2 cellular contexts compared by ENCODE assay signal in the genomic region with DNA sequence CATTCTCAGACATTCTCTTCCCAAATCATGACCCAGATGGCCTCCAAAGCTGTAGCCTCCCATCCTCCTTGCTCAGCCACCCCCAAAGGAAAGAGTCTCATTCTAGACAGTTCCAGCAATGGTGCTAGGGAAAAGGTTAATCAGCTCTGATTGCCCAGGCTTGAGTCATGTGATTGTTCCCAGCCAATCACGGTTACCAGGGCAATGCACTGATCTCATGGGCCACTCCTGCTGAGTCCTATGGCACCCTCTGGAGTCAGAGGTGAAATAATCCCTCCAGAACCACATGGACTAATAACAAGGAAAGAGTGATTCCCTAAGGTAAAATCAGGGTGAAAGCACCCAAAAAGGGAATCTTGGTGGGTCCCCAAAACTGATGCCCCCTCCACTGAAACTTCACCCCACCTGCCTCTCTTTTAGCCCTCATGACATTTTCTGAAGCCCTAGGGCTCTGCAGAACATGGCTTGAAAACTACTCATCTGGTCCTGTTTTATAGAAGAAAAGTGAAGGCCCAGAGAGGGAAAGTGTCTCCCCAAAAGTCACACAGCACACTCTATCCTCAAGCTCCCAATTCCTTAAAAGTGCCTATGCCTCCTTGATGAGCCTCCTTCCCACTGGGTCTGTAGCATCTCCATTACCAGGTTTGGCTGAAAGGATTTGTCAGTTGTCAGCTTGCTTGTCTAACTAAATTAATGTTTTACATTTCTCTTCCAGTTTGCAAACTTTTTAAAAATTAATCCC.
A peak's percentile ranks its signal among the peaks of the same experiment; 100 is the strongest.
TF ChIP-seq lines count a peak whose summit lies in the region.

No MANE protein-coding gene starts in this region.

TF ChIP-seq in Ishikawa, 13 proteins besides CTCF, POLR2A, EP300 and RAD21 (continued from another document):
- TF ChIP-seq, protein P1, sequence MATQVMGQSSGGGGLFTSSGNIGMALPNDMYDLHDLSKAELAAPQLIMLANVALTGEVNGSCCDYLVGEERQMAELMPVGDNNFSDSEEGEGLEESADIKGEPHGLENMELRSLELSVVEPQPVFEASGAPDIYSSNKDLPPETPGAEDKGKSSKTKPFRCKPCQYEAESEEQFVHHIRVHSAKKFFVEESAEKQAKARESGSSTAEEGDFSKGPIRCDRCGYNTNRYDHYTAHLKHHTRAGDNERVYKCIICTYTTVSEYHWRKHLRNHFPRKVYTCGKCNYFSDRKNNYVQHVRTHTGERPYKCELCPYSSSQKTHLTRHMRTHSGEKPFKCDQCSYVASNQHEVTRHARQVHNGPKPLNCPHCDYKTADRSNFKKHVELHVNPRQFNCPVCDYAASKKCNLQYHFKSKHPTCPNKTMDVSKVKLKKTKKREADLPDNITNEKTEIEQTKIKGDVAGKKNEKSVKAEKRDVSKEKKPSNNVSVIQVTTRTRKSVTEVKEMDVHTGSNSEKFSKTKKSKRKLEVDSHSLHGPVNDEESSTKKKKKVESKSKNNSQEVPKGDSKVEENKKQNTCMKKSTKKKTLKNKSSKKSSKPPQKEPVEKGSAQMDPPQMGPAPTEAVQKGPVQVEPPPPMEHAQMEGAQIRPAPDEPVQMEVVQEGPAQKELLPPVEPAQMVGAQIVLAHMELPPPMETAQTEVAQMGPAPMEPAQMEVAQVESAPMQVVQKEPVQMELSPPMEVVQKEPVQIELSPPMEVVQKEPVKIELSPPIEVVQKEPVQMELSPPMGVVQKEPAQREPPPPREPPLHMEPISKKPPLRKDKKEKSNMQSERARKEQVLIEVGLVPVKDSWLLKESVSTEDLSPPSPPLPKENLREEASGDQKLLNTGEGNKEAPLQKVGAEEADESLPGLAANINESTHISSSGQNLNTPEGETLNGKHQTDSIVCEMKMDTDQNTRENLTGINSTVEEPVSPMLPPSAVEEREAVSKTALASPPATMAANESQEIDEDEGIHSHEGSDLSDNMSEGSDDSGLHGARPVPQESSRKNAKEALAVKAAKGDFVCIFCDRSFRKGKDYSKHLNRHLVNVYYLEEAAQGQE (IDR thresholded peaks at IDR 0.05; ENCODE audit: low read depth) = no peak
- TF ChIP-seq CREB1 (IDR thresholded peaks at IDR 0.05; ENCODE audit: low read depth) (no peak), NFIC (IDR thresholded peaks at IDR 0.05) (no peak), TEAD4 (IDR thresholded peaks at IDR 0.05) (no peak)
TF ChIP-seq in Ishikawa: peak in this region for 1.

TF ChIP-seq in K562, 482 proteins besides CTCF, POLR2A, EP300 and RAD21 (continued from another document and continues in another):
- TF ChIP-seq, protein P2, sequence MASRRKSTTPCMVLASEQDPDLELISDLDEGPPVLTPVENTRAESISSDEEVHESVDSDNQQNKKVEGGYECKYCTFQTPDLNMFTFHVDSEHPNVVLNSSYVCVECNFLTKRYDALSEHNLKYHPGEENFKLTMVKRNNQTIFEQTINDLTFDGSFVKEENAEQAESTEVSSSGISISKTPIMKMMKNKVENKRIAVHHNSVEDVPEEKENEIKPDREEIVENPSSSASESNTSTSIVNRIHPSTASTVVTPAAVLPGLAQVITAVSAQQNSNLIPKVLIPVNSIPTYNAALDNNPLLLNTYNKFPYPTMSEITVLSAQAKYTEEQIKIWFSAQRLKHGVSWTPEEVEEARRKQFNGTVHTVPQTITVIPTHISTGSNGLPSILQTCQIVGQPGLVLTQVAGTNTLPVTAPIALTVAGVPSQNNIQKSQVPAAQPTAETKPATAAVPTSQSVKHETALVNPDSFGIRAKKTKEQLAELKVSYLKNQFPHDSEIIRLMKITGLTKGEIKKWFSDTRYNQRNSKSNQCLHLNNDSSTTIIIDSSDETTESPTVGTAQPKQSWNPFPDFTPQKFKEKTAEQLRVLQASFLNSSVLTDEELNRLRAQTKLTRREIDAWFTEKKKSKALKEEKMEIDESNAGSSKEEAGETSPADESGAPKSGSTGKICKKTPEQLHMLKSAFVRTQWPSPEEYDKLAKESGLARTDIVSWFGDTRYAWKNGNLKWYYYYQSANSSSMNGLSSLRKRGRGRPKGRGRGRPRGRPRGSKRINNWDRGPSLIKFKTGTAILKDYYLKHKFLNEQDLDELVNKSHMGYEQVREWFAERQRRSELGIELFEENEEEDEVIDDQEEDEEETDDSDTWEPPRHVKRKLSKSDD (conservative IDR thresholded peaks at IDR 0.05; ENCODE audit: low read length) = no peak
- TF ChIP-seq ARNT (IDR thresholded peaks at IDR 0.05) (no peak), ZNF551 (CRISPR knock-in tag; IDR thresholded peaks at IDR 0.05) (no peak), ZNF668 (CRISPR knock-in tag; IDR thresholded peaks at IDR 0.05) (no peak), FUS (optimal IDR thresholded peaks at IDR 0.05; ENCODE audit: low read depth, low read length) (no peak), ZNF79 (CRISPR knock-in tag; IDR thresholded peaks at IDR 0.05; ENCODE audit: low read depth) (no peak), ZNF239 (CRISPR knock-in tag; IDR thresholded peaks at IDR 0.05) (no peak), NKRF (IDR thresholded peaks at IDR 0.05; ENCODE audit: borderline replicate concordance) (no peak), MEF2D (tag; conservative IDR thresholded peaks at IDR 0.05; ENCODE audit: low read depth) (no peak), ZNF583 (CRISPR knock-in tag; IDR thresholded peaks at IDR 0.05) (no peak), ZNF561 (CRISPR knock-in tag; conservative IDR thresholded peaks at IDR 0.05) (no peak), SIX5 (IDR thresholded peaks at IDR 0.05; ENCODE audit: borderline replicate concordance in 1 of 2, insufficient read depth in 1 of 2, low read depth in 1 of 2, low read length in 2 of 2) (no peak), NFE2 (IDR thresholded peaks at IDR 0.05; ENCODE audit: low read depth) (no peak), RBM25 (IDR thresholded peaks at IDR 0.05; ENCODE audit: low read depth, low read length, severe bottlenecking) (peak; percentile 58), DNMT1 (IDR thresholded peaks at IDR 0.05) (no peak), NCOR1 (IDR thresholded peaks at IDR 0.05) (no peak), MIER1 (IDR thresholded peaks at IDR 0.05; ENCODE audit: low read depth) (no peak), ZFPM2 (CRISPR knock-in tag; IDR thresholded peaks at IDR 0.05) (no peak), PHF21A (IDR thresholded peaks at IDR 0.05; ENCODE audit: borderline replicate concordance, low read depth) (no peak), ZNF134 (CRISPR knock-in tag; conservative IDR thresholded peaks at IDR 0.05) (no peak), NFYB (IDR thresholded peaks at IDR 0.05; ENCODE audit: extremely low read depth, insufficient read length) (peak; percentile 90), FOS (IDR thresholded peaks at IDR 0.05; ENCODE audit: extremely low read depth, insufficient read length) (peak; percentile 41), PYGO2 (tag; IDR thresholded peaks at IDR 0.05) (no peak), RBM14 (IDR thresholded peaks at IDR 0.05; ENCODE audit: borderline replicate concordance, insufficient read depth, low read depth, low read length) (no peak), BRF2 (IDR thresholded peaks at IDR 0.05; ENCODE audit: borderline replicate concordance, insufficient read depth, insufficient read length) (no peak), POLR2AphosphoS2 (IDR thresholded peaks at IDR 0.05; ENCODE audit: low read length) (no peak), SMAD2 (IDR thresholded peaks at IDR 0.05; ENCODE audit: low read depth, low read length) (no peak), JUN (IDR thresholded peaks at IDR 0.05; ENCODE audit: borderline replicate concordance, low read depth, low read length) (no peak), JUN (CRISPR knock-in tag; IDR thresholded peaks at IDR 0.05; ENCODE audit: borderline replicate concordance) (no peak), ETV6 (IDR thresholded peaks at IDR 0.05; ENCODE audit: borderline replicate concordance in 1 of 2, low read depth in 2 of 2, low read length in 1 of 2) (no peak), ETV6 (CRISPR knock-in tag; IDR thresholded peaks at IDR 0.05; ENCODE audit: borderline replicate concordance) (no peak), SIN3B (IDR thresholded peaks at IDR 0.05; ENCODE audit: low read depth) (no peak), SMAD4 (CRISPR knock-in tag; conservative IDR thresholded peaks at IDR 0.05) (no peak), PHF8 (IDR thresholded peaks at IDR 0.05; ENCODE audit: borderline replicate concordance, low read length) (no peak), RFX1 (IDR thresholded peaks at IDR 0.05) (peak; percentile 13; the same call in 1 of the 2 replicates)
- TF ChIP-seq, protein P3, sequence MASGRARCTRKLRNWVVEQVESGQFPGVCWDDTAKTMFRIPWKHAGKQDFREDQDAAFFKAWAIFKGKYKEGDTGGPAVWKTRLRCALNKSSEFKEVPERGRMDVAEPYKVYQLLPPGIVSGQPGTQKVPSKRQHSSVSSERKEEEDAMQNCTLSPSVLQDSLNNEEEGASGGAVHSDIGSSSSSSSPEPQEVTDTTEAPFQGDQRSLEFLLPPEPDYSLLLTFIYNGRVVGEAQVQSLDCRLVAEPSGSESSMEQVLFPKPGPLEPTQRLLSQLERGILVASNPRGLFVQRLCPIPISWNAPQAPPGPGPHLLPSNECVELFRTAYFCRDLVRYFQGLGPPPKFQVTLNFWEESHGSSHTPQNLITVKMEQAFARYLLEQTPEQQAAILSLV (tag; IDR thresholded peaks at IDR 0.05) = no peak
- TF ChIP-seq, protein P4, sequence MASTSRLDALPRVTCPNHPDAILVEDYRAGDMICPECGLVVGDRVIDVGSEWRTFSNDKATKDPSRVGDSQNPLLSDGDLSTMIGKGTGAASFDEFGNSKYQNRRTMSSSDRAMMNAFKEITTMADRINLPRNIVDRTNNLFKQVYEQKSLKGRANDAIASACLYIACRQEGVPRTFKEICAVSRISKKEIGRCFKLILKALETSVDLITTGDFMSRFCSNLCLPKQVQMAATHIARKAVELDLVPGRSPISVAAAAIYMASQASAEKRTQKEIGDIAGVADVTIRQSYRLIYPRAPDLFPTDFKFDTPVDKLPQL (IDR thresholded peaks at IDR 0.05; ENCODE audit: extremely low read depth, insufficient read length) = no peak
- TF ChIP-seq, protein P5, sequence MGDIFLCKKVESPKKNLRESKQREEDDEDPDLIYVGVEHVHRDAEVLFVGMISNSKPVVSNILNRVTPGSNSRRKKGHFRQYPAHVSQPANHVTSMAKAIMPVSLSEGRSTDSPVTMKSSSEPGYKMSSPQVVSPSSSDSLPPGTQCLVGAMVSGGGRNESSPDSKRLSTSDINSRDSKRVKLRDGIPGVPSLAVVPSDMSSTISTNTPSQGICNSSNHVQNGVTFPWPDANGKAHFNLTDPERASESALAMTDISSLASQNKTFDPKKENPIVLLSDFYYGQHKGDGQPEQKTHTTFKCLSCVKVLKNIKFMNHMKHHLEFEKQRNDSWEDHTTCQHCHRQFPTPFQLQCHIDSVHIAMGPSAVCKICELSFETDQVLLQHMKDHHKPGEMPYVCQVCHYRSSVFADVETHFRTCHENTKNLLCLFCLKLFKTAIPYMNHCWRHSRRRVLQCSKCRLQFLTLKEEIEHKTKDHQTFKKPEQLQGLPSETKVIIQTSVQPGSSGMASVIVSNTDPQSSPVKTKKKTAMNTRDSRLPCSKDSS (IDR thresholded peaks at IDR 0.05; ENCODE audit: low read depth, partially characterized antibody) = no peak
- TF ChIP-seq, protein P6, sequence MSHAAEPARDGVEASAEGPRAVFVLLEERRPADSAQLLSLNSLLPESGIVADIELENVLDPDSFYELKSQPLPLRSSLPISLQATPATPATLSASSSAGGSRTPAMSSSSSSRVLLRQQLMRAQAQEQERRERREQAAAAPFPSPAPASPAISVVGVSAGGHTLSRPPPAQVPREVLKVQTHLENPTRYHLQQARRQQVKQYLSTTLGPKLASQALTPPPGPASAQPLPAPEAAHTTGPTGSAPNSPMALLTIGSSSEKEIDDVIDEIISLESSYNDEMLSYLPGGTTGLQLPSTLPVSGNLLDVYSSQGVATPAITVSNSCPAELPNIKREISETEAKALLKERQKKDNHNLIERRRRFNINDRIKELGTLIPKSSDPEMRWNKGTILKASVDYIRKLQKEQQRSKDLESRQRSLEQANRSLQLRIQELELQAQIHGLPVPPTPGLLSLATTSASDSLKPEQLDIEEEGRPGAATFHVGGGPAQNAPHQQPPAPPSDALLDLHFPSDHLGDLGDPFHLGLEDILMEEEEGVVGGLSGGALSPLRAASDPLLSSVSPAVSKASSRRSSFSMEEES (CRISPR knock-in tag; IDR thresholded peaks at IDR 0.05) = peak; percentile 80
- TF ChIP-seq, protein P7, sequence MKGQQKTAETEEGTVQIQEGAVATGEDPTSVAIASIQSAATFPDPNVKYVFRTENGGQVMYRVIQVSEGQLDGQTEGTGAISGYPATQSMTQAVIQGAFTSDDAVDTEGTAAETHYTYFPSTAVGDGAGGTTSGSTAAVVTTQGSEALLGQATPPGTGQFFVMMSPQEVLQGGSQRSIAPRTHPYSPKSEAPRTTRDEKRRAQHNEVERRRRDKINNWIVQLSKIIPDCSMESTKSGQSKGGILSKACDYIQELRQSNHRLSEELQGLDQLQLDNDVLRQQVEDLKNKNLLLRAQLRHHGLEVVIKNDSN (CRISPR knock-in tag; IDR thresholded peaks at IDR 0.05) = peak; percentile 70
